16 cellular contexts compared by ENCODE assay signal in genomic region chr2:165837122-165837521, GRCh38. TPM values are rescaled to one million over a fixed set of nuclear protein-coding genes. Genes with fewer than 3 reads are reported as not detected.
DNase-seq lines count a peak whose midpoint lies in the region; ATAC-seq and TF ChIP-seq lines count a peak whose summit lies in the region.
"Had no signal": no experiment of that assay in that cellular context is flagged by ENCODE, and none has a peak within 500 bp of the region (broad histone marks: within the 10 kb centered on the region; RNA-seq: fewer than 3 reads in every experiment).

No MANE protein-coding gene starts in this region.

- no peaks in the 10 kb centered on the region for H3K4me1 ChIP-seq in spleen
- no peaks in the 10 kb centered on the region for H3K4me1 ChIP-seq in SJCRH30
- H3K4me1 ChIP-seq: ascending aorta had no signal

- no peaks in the 10 kb centered on the region for H3K9me3 ChIP-seq in spleen
- no peaks in the 10 kb centered on the region for H3K9me3 ChIP-seq in SJCRH30 (replicated peaks)
- H3K9me3 ChIP-seq: ascending aorta, neutrophil, tibial artery had no signal

- H3K4me3 ChIP-seq in spleen: no peak overlapping the region
- H3K4me3 ChIP-seq in SJCRH30: no peak overlapping the region
- H3K4me3 ChIP-seq: ascending aorta, tibial artery had no signal

- H3K36me3 ChIP-seq in spleen (no peaks in the 10 kb centered on the region), SJCRH30 (no peaks in the 10 kb centered on the region; the same call in 1 of the 2 replicates)
- H3K36me3 ChIP-seq: ascending aorta, neutrophil, tibial artery had no signal

- whole genome bisulfite sequencing in spleen, 5 donors: 79 to 90% (median 87%) methylated on average over 3 of the region's 3 CpGs

- no peak for TF ChIP-seq CTCF in spleen (IDR thresholded peaks at IDR 0.05 in 8 of 11, conservative IDR thresholded peaks at IDR 0.05 in 3 of 11)

- H3K27ac ChIP-seq in spleen (no peak overlapping the region), SJCRH30 (no peak overlapping the region), caudate nucleus (ENCODE audit: low read depth, low read length) (no peak overlapping the region)
- H3K27ac ChIP-seq: ascending aorta, neutrophil, tibial artery had no signal

- H3K27me3 ChIP-seq in spleen (replicated peaks in 1 of 7) (no peaks in the 10 kb centered on the region), SJCRH30 (no peaks in the 10 kb centered on the region)
- H3K27me3 ChIP-seq: ascending aorta, neutrophil, tibial artery had no signal

- DNase-seq in AG08395 (ENCODE audit: low spot score) (peak; percentile 24), HPDE6-E6E7 (ENCODE audit: extremely low spot score) (peak; percentile 32), astrocyte of the hippocampus (ENCODE audit: low read depth, low spot score) (peak; percentile 49), iPS-NIHi11 (ENCODE audit: low spot score) (peak; percentile 5), spleen (no peak), SJCRH30 (no peak), caudate nucleus (lab: John Stamatoyannopoulos, UW) (no peak)
- DNase-seq: activated CD8-positive, alpha-beta T cell treated with anti-CD3 and anti-CD28 coated beads for 36 hours; NCI-H1092; NK-92 treated with Interleukin-12 subunit alpha and Interleukin-12 subunit beta, amount 100 ng/mL, for 24 hours; tibial artery had no signal

- ATAC-seq in HG02798 (IDR thresholded peaks at IDR 0.05; ENCODE audit: poor library complexity, unreplicated experiment): no peak
- ATAC-seq: activated CD8-positive, alpha-beta T cell treated with anti-CD3 and anti-CD28 coated beads for 36 hours; activated T-helper 17 cell treated with anti-CD3 and anti-CD28 coated beads, Interleukin-2, amount 50 U/mL, for 72 hours; stimulated activated effector memory CD8-positive, alpha-beta T cell treated with anti-CD3 and anti-CD28 coated beads, Interleukin-12 subunit alpha, Interleukin-12 subunit beta, amount 100 ng/mL, for 72 hours had no signal

- intact Hi-C loops in spleen (cut with DNase I; ENCODE audit: low total_unique reads): no loop called here

- no peak for TF ChIP-seq POLR2A in spleen (IDR thresholded peaks at IDR 0.05)

RNA-seq across cellular contexts. Expression of gene GALNT3, which starts 43.1 kb away (rescaled TPM):
- total RNA-seq in spleen: 10 to 100 TPM; 25.1 to 58.1 (median 35.4) TPM
- polyA plus RNA-seq in spleen: 1 to 10 TPM; 5.6 to 8.2 (median 7.8) TPM
- total RNA-seq in SJCRH30 (2014; rRNA removed; shearing (Covaris generic)): not detected in 2 replicates

Comparison
In these comparisons a context has a peak if more than half of its experiments do, and no peak if none do; other contexts are left out.
1. DNase-seq: peak in AG08395 (single experiment), HPDE6-E6E7 (single experiment), astrocyte of the hippocampus (single experiment) and iPS-NIHi11 (single experiment); none in spleen (single experiment), SJCRH30 (0 of 2) and caudate nucleus (0 of 61).
2. RNA of gene GALNT3, which starts 43.1 kb away (total RNA-seq): 25.1 to 58.1 TPM in spleen; not detected in SJCRH30; every median in the first group is over 10 times any median in the second.